Comparison of ENCODE assay signal across 29 cellular contexts in the genomic region with DNA sequence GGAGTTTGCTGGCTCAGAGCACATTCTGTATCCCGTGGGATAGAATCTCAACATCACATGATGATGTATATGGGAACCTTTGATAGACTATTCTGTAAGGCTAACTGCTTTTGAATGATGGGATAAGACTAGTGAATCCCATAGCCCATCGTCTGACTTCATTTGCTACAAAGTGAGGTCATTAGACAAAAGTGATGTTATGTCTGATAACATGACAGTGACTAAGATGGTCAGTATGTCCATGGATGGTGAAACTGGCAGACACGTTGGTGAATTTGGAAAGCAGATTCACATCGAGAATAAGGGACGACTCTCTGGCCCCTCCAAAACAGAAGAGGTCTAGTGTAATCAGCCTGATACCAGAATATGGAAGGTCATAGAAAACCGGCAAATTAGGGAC.
"Had no signal": no experiment of that assay in that cellular context is flagged by ENCODE, and none has a peak within 500 bp of the region (broad histone marks: within the 10 kb centered on the region; RNA-seq: fewer than 3 reads in every experiment).

No MANE protein-coding gene starts in this region.

- H3K4me1 ChIP-seq: breast epithelium, parathyroid adenoma, psoas muscle, sigmoid colon, tibial nerve had no signal

- H3K4me3 Mint-ChIP-seq: activated CD4-positive, alpha-beta memory T cell treated with anti-CD3 and anti-CD28 coated beads for 36 hours; activated CD4-positive, alpha-beta T cell treated with anti-CD3 and anti-CD28 coated beads, Interleukin-2, amount 10 ng/mL, durations not matched to agents 24 days and 14 days; immature natural killer cell; naive thymus-derived CD8-positive, alpha-beta T cell; neural crest cell had no signal

- H3K27ac Mint-ChIP-seq: activated CD4-positive, alpha-beta memory T cell treated with anti-CD3 and anti-CD28 coated beads for 36 hours; activated CD4-positive, alpha-beta T cell treated with anti-CD3 and anti-CD28 coated beads, Interleukin-2, amount 10 ng/mL, durations not matched to agents 24 days and 14 days; immature natural killer cell; naive thymus-derived CD8-positive, alpha-beta T cell had no signal

- DNase-seq: activated CD4-positive, alpha-beta memory T cell treated with anti-CD3 and anti-CD28 coated beads for 36 hours; activated CD4-positive, alpha-beta T cell treated with anti-CD3 and anti-CD28 coated beads, Interleukin-2, amount 10 ng/mL, durations not matched to agents 24 days and 14 days; activated CD8-positive, alpha-beta memory T cell treated with anti-CD3 and anti-CD28 coated beads, Interleukin-2, amount 50 U/mL, for 4 hours; activated gamma-delta T cell treated with Interleukin-2 at 50 U/mL for 16 hours; activated naive CD4-positive, alpha-beta T cell treated with anti-CD3 and anti-CD28 coated beads, Interleukin-2, amount 50 U/mL, for 16 hours; activated T-cell treated with anti-CD3 and anti-CD28 coated beads, Interleukin-2, amount 50 U/mL, for 1 hour; amygdala; central memory CD4-positive, alpha-beta T cell; foreskin fibroblast; head of caudate nucleus; hypothalamus; immature natural killer cell; kidney; midbrain; naive thymus-derived CD8-positive, alpha-beta T cell; nucleus accumbens; psoas muscle; sigmoid colon; stimulated activated CD4-positive, alpha-beta T cell treated with anti-CD3 and anti-CD28 coated beads, Interleukin-15, amount 100 ng/mL, for 24 hours; stimulated activated CD4-positive, alpha-beta T cell treated with anti-CD3 and anti-CD28 coated beads, Interleukin-2, amount 100 ng/mL, for 24 hours; stimulated activated naive CD4-positive, alpha-beta T cell treated with Interleukin-2 at 50 U/mL for 16 hours; T1000; WERI-Rb-1 had no signal

- H3K27ac ChIP-seq: breast epithelium, parathyroid adenoma, psoas muscle, sigmoid colon, tibial nerve, WERI-Rb-1 had no signal

- FAIRE-seq: kidney had no signal

- ATAC-seq: activated CD4-positive, CD25-positive, alpha-beta regulatory T cell treated with anti-CD3 and anti-CD28 coated beads, Interleukin-2, amount 50 U/mL, for 24 hours; esophagus mucosa; naive thymus-derived CD8-positive, alpha-beta T cell; psoas muscle had no signal

- H3K9me3 ChIP-seq: breast epithelium, psoas muscle, sigmoid colon, tibial nerve had no signal

- H3K27me3 Mint-ChIP-seq: activated CD4-positive, alpha-beta memory T cell treated with anti-CD3 and anti-CD28 coated beads for 36 hours; activated CD4-positive, alpha-beta T cell treated with anti-CD3 and anti-CD28 coated beads, Interleukin-2, amount 10 ng/mL, durations not matched to agents 24 days and 14 days had no signal

- H3K9me3 Mint-ChIP-seq: activated CD4-positive, alpha-beta memory T cell treated with anti-CD3 and anti-CD28 coated beads for 36 hours; activated CD4-positive, alpha-beta T cell treated with anti-CD3 and anti-CD28 coated beads, Interleukin-2, amount 10 ng/mL, durations not matched to agents 24 days and 14 days; naive thymus-derived CD8-positive, alpha-beta T cell; neural crest cell had no signal

- H3K4me3 ChIP-seq: breast epithelium, psoas muscle, sigmoid colon, tibial nerve had no signal

- H3K27me3 ChIP-seq: breast epithelium, sigmoid colon, tibial nerve had no signal

- H3K79me2 ChIP-seq: parathyroid adenoma had no signal

- H3K36me3 Mint-ChIP-seq: activated CD4-positive, alpha-beta memory T cell treated with anti-CD3 and anti-CD28 coated beads for 36 hours; immature natural killer cell had no signal

- H3K4me1 Mint-ChIP-seq: activated CD4-positive, alpha-beta T cell treated with anti-CD3 and anti-CD28 coated beads, Interleukin-2, amount 10 ng/mL, durations not matched to agents 24 days and 14 days; immature natural killer cell; neural crest cell had no signal

- H3K9ac ChIP-seq: parathyroid adenoma had no signal

- H3K36me3 ChIP-seq: breast epithelium, sigmoid colon, tibial nerve, WERI-Rb-1 had no signal

- H2AFZ ChIP-seq: parathyroid adenoma had no signal
